ENCODE assay signal across 4 cellular contexts in the genomic region with DNA sequence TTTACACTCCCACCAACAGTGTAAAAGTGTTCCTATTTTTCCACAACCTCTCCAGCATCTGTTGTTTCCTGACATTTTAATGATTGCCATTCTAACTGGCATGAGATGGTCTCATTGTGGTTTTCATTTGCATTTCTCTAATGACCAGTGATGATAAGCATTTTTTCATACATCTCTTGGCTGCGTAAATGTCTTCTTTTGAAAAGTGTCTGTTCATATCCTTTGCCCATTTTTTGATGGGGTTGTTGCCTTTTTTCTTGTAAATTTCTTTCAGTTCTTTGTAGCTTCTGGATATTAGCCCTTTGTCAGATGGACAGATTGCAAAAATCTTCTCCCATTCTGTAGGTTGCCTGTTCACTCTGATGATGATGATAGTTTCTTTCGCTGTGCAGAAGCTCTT. TPM values are rescaled to one million over a fixed set of nuclear protein-coding genes. Genes with fewer than 3 reads are reported as not detected.
"Had no signal": no experiment of that assay in that cellular context is flagged by ENCODE, and none has a peak within 500 bp of the region (broad histone marks: within the 10 kb centered on the region; RNA-seq: fewer than 3 reads in every experiment).

No MANE protein-coding gene starts in this region.

RNA-seq across cellular contexts. Expression of a gene that starts 3.7 kb away (rescaled TPM):
- total RNA-seq: mammary epithelial cell, osteocyte had no signal
- polyA plus RNA-seq: mammary epithelial cell had no signal

RNA-seq across cellular contexts. Expression of a gene that starts 59.9 kb away (rescaled TPM):
- total RNA-seq: mammary epithelial cell, occipital lobe, osteocyte, temporal lobe had no signal
- polyA plus RNA-seq: mammary epithelial cell had no signal
